ENCODE assay signal across 17 cellular contexts in genomic region chr1:31790140-31790539, GRCh38. TPM values are rescaled to one million over a fixed set of nuclear protein-coding genes. Genes with fewer than 3 reads are reported as not detected.
DNase-seq lines count a peak whose midpoint lies in the region; ATAC-seq and TF ChIP-seq lines count a peak whose summit lies in the region.
"Had no signal": no experiment of that assay in that cellular context is flagged by ENCODE, and none has a peak within 500 bp of the region (broad histone marks: within the 10 kb centered on the region; RNA-seq: fewer than 3 reads in every experiment).

No MANE protein-coding gene starts in this region.

- H3K27me3 Mint-ChIP-seq in activated naive CD8-positive, alpha-beta T cell treated with anti-CD3 and anti-CD28 coated beads, Interleukin-2, amount 10 ng/mL, durations not matched to agents 7 days and 5 days = no peaks in the 10 kb centered on the region
- no peaks in the 10 kb centered on the region for H3K27me3 Mint-ChIP-seq in activated naive CD8-positive, alpha-beta T cell treated with anti-CD3 and anti-CD28 coated beads, Interleukin-2, amount 50 U/mL, for 24 hours
- no peaks in the 10 kb centered on the region for H3K27me3 Mint-ChIP-seq in activated T-helper 17 cell treated with anti-CD3 and anti-CD28 coated beads, Interleukin-2, amount 50 U/mL, for 72 hours

- no peak overlapping the region for H3K4me2 ChIP-seq in mesenchymal stem cell (ENCODE audit: low read length, poor library complexity, severe bottlenecking)
- H3K4me2 ChIP-seq in trophoblast cell (ENCODE audit: low read length) = no peak overlapping the region

- no peaks in the 10 kb centered on the region for H3K36me3 Mint-ChIP-seq in activated naive CD8-positive, alpha-beta T cell treated with anti-CD3 and anti-CD28 coated beads, Interleukin-2, amount 10 ng/mL, durations not matched to agents 7 days and 5 days
- H3K36me3 Mint-ChIP-seq in activated naive CD8-positive, alpha-beta T cell treated with anti-CD3 and anti-CD28 coated beads, Interleukin-2, amount 50 U/mL, for 24 hours (ENCODE audit: low read depth) = no peaks in the 10 kb centered on the region
- no peaks in the 10 kb centered on the region for H3K36me3 Mint-ChIP-seq in activated T-helper 17 cell treated with anti-CD3 and anti-CD28 coated beads, Interleukin-2, amount 50 U/mL, for 72 hours (ENCODE audit: low read depth)

- no peak overlapping the region for H3K4ac ChIP-seq in mesenchymal stem cell (ENCODE audit: low read depth in 1 of 2, low read length in 2 of 2)
- no peak overlapping the region for H3K4ac ChIP-seq in trophoblast cell (ENCODE audit: low read depth, low read length)

- H3K27ac Mint-ChIP-seq in activated naive CD8-positive, alpha-beta T cell treated with anti-CD3 and anti-CD28 coated beads, Interleukin-2, amount 10 ng/mL, durations not matched to agents 7 days and 5 days = no peak overlapping the region
- H3K27ac Mint-ChIP-seq in activated naive CD8-positive, alpha-beta T cell treated with anti-CD3 and anti-CD28 coated beads, Interleukin-2, amount 50 U/mL, for 24 hours = no peak overlapping the region
- no peak overlapping the region for H3K27ac Mint-ChIP-seq in activated T-helper 17 cell treated with anti-CD3 and anti-CD28 coated beads, Interleukin-2, amount 50 U/mL, for 72 hours
- H3K27ac Mint-ChIP-seq: activated B cell treated with CpG ODN at 0.5 μM for 24 hours; dendritic cell treated with granulocyte-macrophage colony-stimulating factor and Interleukin-4, amounts not matched to agents 40 ng/mL and 50 ng/mL, for 4 days had no signal

- H3K79me2 ChIP-seq in trophoblast cell (ENCODE audit: control insufficient read depth, insufficient read depth, low read length, poor library complexity) = peaks cover 2% of the 10 kb centered on the region

- H2BK120ac ChIP-seq in mesenchymal stem cell (ENCODE audit: low read depth, low read length) (no peak overlapping the region), trophoblast cell (ENCODE audit: insufficient read depth, low read length, poor library complexity) (no peak overlapping the region)

- 84% methylated on average over 3 of the region's 3 CpGs for WGBS in mesenchymal stem cell
- no CpG with 5 or more reads among the region's 3 CpGs for WGBS in trophoblast cell (ENCODE audit: extremely low coverage, insufficient coverage, insufficient read length)

- H4K12ac ChIP-seq in trophoblast cell (ENCODE audit: low read depth, low read length) = no peak overlapping the region

- H2BK15ac ChIP-seq in mesenchymal stem cell (ENCODE audit: low read depth, poor library complexity, severe bottlenecking) = no peak overlapping the region

- no peak for ATAC-seq in activated naive CD8-positive, alpha-beta T cell treated with anti-CD3 and anti-CD28 coated beads, Interleukin-2, amount 10 ng/mL, durations not matched to agents 7 days and 5 days (ENCODE audit: low read depth)
- no peak for ATAC-seq in activated naive CD8-positive, alpha-beta T cell treated with anti-CD3 and anti-CD28 coated beads, Interleukin-2, amount 50 U/mL, for 24 hours
- no peak for ATAC-seq in activated T-helper 17 cell treated with anti-CD3 and anti-CD28 coated beads, Interleukin-2, amount 50 U/mL, for 72 hours (replicated peaks)
- no peak for ATAC-seq in upper lobe of right lung
- ATAC-seq: psoas muscle had no signal

- no peak overlapping the region for H3K18ac ChIP-seq in mesenchymal stem cell (ENCODE audit: low read depth in 1 of 2, low read length in 2 of 2)
- no peak overlapping the region for H3K18ac ChIP-seq in trophoblast cell (ENCODE audit: low read length)

- no peaks in the 10 kb centered on the region for H3K9me3 Mint-ChIP-seq in activated naive CD8-positive, alpha-beta T cell treated with anti-CD3 and anti-CD28 coated beads, Interleukin-2, amount 10 ng/mL, durations not matched to agents 7 days and 5 days
- H3K9me3 Mint-ChIP-seq in activated naive CD8-positive, alpha-beta T cell treated with anti-CD3 and anti-CD28 coated beads, Interleukin-2, amount 50 U/mL, for 24 hours = no peaks in the 10 kb centered on the region
- H3K9me3 Mint-ChIP-seq in activated T-helper 17 cell treated with anti-CD3 and anti-CD28 coated beads, Interleukin-2, amount 50 U/mL, for 72 hours = no peaks in the 10 kb centered on the region
- H3K9me3 Mint-ChIP-seq: activated B cell treated with CpG ODN at 0.5 μM for 24 hours; dendritic cell treated with granulocyte-macrophage colony-stimulating factor and Interleukin-4, amounts not matched to agents 40 ng/mL and 50 ng/mL, for 4 days had no signal

- intact Hi-C loops in upper lobe of right lung (cut with DNase I) = no loop called here

- no peak overlapping the region for H2BK12ac ChIP-seq in mesenchymal stem cell (ENCODE audit: low read length in 2 of 2)
- no peak overlapping the region for H2BK12ac ChIP-seq in trophoblast cell (ENCODE audit: low read length)

- peak overlapping the region; percentile 33 for H3K4me3 Mint-ChIP-seq in activated naive CD8-positive, alpha-beta T cell treated with anti-CD3 and anti-CD28 coated beads, Interleukin-2, amount 10 ng/mL, durations not matched to agents 7 days and 5 days
- H3K4me3 Mint-ChIP-seq in activated naive CD8-positive, alpha-beta T cell treated with anti-CD3 and anti-CD28 coated beads, Interleukin-2, amount 50 U/mL, for 24 hours = no peak overlapping the region
- peak overlapping the region; percentile 89 for H3K4me3 Mint-ChIP-seq in activated T-helper 17 cell treated with anti-CD3 and anti-CD28 coated beads, Interleukin-2, amount 50 U/mL, for 72 hours
- H3K4me3 Mint-ChIP-seq: dendritic cell treated with granulocyte-macrophage colony-stimulating factor and Interleukin-4, amounts not matched to agents 40 ng/mL and 50 ng/mL, for 4 days had no signal

- peaks cover 14% of the 10 kb centered on the region for H3K4me1 Mint-ChIP-seq in activated naive CD8-positive, alpha-beta T cell treated with anti-CD3 and anti-CD28 coated beads, Interleukin-2, amount 10 ng/mL, durations not matched to agents 7 days and 5 days
- peaks cover 9% of the 10 kb centered on the region for H3K4me1 Mint-ChIP-seq in activated naive CD8-positive, alpha-beta T cell treated with anti-CD3 and anti-CD28 coated beads, Interleukin-2, amount 50 U/mL, for 24 hours
- H3K4me1 Mint-ChIP-seq in activated T-helper 17 cell treated with anti-CD3 and anti-CD28 coated beads, Interleukin-2, amount 50 U/mL, for 72 hours = peaks cover 8% of the 10 kb centered on the region

- H3K27ac ChIP-seq in mesenchymal stem cell (ENCODE audit: low read length, poor library complexity, severe bottlenecking) (no peak overlapping the region), upper lobe of right lung (no peak overlapping the region), trophoblast cell (ENCODE audit: low read depth, low read length) (no peak overlapping the region)
- H3K27ac ChIP-seq: esophagus muscularis mucosa, psoas muscle had no signal

- H3K36me3 ChIP-seq in mesenchymal stem cell (ENCODE audit: control insufficient read depth in 1 of 2, insufficient read depth in 2 of 2, low read depth in 1 of 2, low read length in 2 of 2) = peaks cover 6 to 14% of the 10 kb centered on the region in 2 experiments
- H3K36me3 ChIP-seq in upper lobe of right lung = no peaks in the 10 kb centered on the region
- H3K36me3 ChIP-seq in trophoblast cell (ENCODE audit: control insufficient read depth in 1 of 2, insufficient read depth in 2 of 2, low read length in 2 of 2) = no peaks in the 10 kb centered on the region
- H3K36me3 ChIP-seq: esophagus muscularis mucosa, stomach had no signal

- POLR2A ChIA-PET in activated naive CD8-positive, alpha-beta T cell treated with anti-CD3 and anti-CD28 coated beads, Interleukin-2, amount 10 ng/mL, durations not matched to agents 7 days and 5 days (lab: Charles Lee) = interaction anchor here (1.1 kb wide), 1 partner anchor 10 kb away, joined by 4 read pairs; no protein-coding TSS in a partner anchor

- H3K79me1 ChIP-seq in mesenchymal stem cell (replicated peaks; ENCODE audit: low read length, poor library complexity, severe bottlenecking) = peaks cover 2% of the 10 kb centered on the region
- H3K79me1 ChIP-seq in trophoblast cell (ENCODE audit: low read length) = peaks cover 3% of the 10 kb centered on the region

- no peak overlapping the region for H3K23ac ChIP-seq in mesenchymal stem cell (ENCODE audit: low read length in 2 of 2)
- H3K23ac ChIP-seq in trophoblast cell (ENCODE audit: low read length) = no peak overlapping the region

- H3K9me3 ChIP-seq in mesenchymal stem cell (ENCODE audit: control insufficient read depth, low read length) = no peaks in the 10 kb centered on the region
- H3K9me3 ChIP-seq in upper lobe of right lung = no peaks in the 10 kb centered on the region
- peaks cover 2% of the 10 kb centered on the region for H3K9me3 ChIP-seq in trophoblast cell (ENCODE audit: insufficient read depth, low read depth, low read length)
- H3K9me3 ChIP-seq: esophagus muscularis mucosa, psoas muscle, stomach had no signal

- H3K27me3 ChIP-seq in mesenchymal stem cell (ENCODE audit: control insufficient read depth in 1 of 2, insufficient read depth in 1 of 2, low read length in 2 of 2) (no peaks in the 10 kb centered on the region), upper lobe of right lung (no peaks in the 10 kb centered on the region), trophoblast cell (ENCODE audit: insufficient read depth, low read length) (no peaks in the 10 kb centered on the region)

- H2AK5ac ChIP-seq in mesenchymal stem cell (ENCODE audit: low read length, severe bottlenecking) (no peak overlapping the region), trophoblast cell (ENCODE audit: low read length) (no peak overlapping the region)

- TF ChIP-seq CTCF in upper lobe of right lung (IDR thresholded peaks at IDR 0.05) = no peak

- H4K8ac ChIP-seq in mesenchymal stem cell (ENCODE audit: low read length) (no peak overlapping the region), trophoblast cell (ENCODE audit: low read depth, low read length) (no peak overlapping the region)

- H3K14ac ChIP-seq in mesenchymal stem cell (ENCODE audit: low read length in 2 of 2) (no peak overlapping the region), trophoblast cell (ENCODE audit: low read length) (no peak overlapping the region)

- H3K9ac ChIP-seq in mesenchymal stem cell (ENCODE audit: low read length) = peak overlapping the region; percentile 74
- no peak overlapping the region for H3K9ac ChIP-seq in trophoblast cell (ENCODE audit: low read length)

- DNase-seq in activated naive CD8-positive, alpha-beta T cell treated with anti-CD3 and anti-CD28 coated beads, Interleukin-2, amount 10 ng/mL, durations not matched to agents 7 days and 5 days = peak; percentile 19
- no peak for DNase-seq in activated naive CD8-positive, alpha-beta T cell treated with anti-CD3 and anti-CD28 coated beads, Interleukin-2, amount 50 U/mL, for 24 hours
- DNase-seq in mesenchymal stem cell = no peak
- DNase-seq in upper lobe of right lung = peak; percentile 57
- DNase-seq in AG08396 (ENCODE audit: low spot score) = no peak
- DNase-seq in trophoblast cell = no peak
- no peak for DNase-seq in DMS153 treated with DMSO at 0.1 percent for 48 hours (lab: John Stamatoyannopoulos, UW; ENCODE audit: unreplicated experiment)
- DNase-seq: activated B cell treated with CpG ODN at 0.5 μM for 24 hours; GF-D8; midbrain; NCI-H526; stimulated activated CD4-positive, alpha-beta T cell treated with anti-CD3 and anti-CD28 coated beads, Interleukin-12 subunit alpha, Interleukin-12 subunit beta, amount 100 ng/mL, for 4 hours; stomach had no signal

- H2BK5ac ChIP-seq in mesenchymal stem cell (ENCODE audit: low read depth, low read length, poor library complexity, severe bottlenecking) (no peak overlapping the region), trophoblast cell (ENCODE audit: low read depth, low read length, poor library complexity) (no peak overlapping the region)

- peaks cover 8% of the 10 kb centered on the region for H3K4me1 ChIP-seq in mesenchymal stem cell (ENCODE audit: control insufficient read depth, insufficient read depth, low read depth, low read length)
- H3K4me1 ChIP-seq in upper lobe of right lung = peaks cover 3% of the 10 kb centered on the region
- peaks cover 5 to 8% of the 10 kb centered on the region in 2 experiments for H3K4me1 ChIP-seq in trophoblast cell (ENCODE audit: control insufficient read depth in 1 of 2, insufficient read depth in 2 of 2, low read length in 2 of 2)

- H4K91ac ChIP-seq in mesenchymal stem cell (ENCODE audit: low read length) = no peak overlapping the region
- no peak overlapping the region for H4K91ac ChIP-seq in trophoblast cell (ENCODE audit: low read depth, low read length)

- H2AFZ ChIP-seq in mesenchymal stem cell (ENCODE audit: low read depth, low read length) = no peak overlapping the region
- H2AFZ ChIP-seq in trophoblast cell (ENCODE audit: insufficient read depth, low read length, poor library complexity) = no peak overlapping the region

- no peak overlapping the region for H3K4me3 ChIP-seq in mesenchymal stem cell (ENCODE audit: insufficient read depth in 1 of 2, low read depth in 1 of 2, low read length in 2 of 2)
- H3K4me3 ChIP-seq in upper lobe of right lung = no peak overlapping the region
- no peak overlapping the region for H3K4me3 ChIP-seq in trophoblast cell (ENCODE audit: low read depth, low read length)
- H3K4me3 ChIP-seq: esophagus muscularis mucosa, stomach had no signal

RNA-seq across cellular contexts. Expression of gene SPOCD1, which starts 25.7 kb away (rescaled TPM):
- total RNA-seq in activated naive CD8-positive, alpha-beta T cell treated with anti-CD3 and anti-CD28 coated beads, Interleukin-2, amount 10 ng/mL, durations not matched to agents 7 days and 5 days = under 1 TPM; 0.34 to 0.36 TPM
- total RNA-seq in activated T-helper 17 cell treated with anti-CD3 and anti-CD28 coated beads, Interleukin-2, amount 50 U/mL, for 72 hours = 1 to 10 TPM in 1 of 2 donors, under 1 TPM in 1; 0.84 to 1.8 TPM
- 20.4 TPM for polyA plus RNA-seq in mesenchymal stem cell (2013, experiment 1 of 2)
- polyA plus RNA-seq in mesenchymal stem cell (2013, experiment 2 of 2) = 20.7 TPM
- total RNA-seq in upper lobe of right lung = 31.4 TPM
- 0.83 and 0.87 TPM in 2 replicates for polyA plus RNA-seq in trophoblast cell (2013)
- total RNA-seq: activated B cell treated with CpG ODN at 0.5 μM for 24 hours had no signal

RNA-seq across cellular contexts. Expression of gene ADGRB2, which starts 26.0 kb away (rescaled TPM):
- total RNA-seq in activated naive CD8-positive, alpha-beta T cell treated with anti-CD3 and anti-CD28 coated beads, Interleukin-2, amount 10 ng/mL, durations not matched to agents 7 days and 5 days = under 1 TPM; 0.74 to 0.75 TPM
- total RNA-seq in activated T-helper 17 cell treated with anti-CD3 and anti-CD28 coated beads, Interleukin-2, amount 50 U/mL, for 72 hours = 1 to 10 TPM in 1 of 2 donors, under 1 TPM in 1; 0.24 to 4.5 TPM
- 6.1 TPM for polyA plus RNA-seq in mesenchymal stem cell (2013, experiment 1 of 2)
- polyA plus RNA-seq in mesenchymal stem cell (2013, experiment 2 of 2) = 5.3 TPM
- 0.69 TPM for total RNA-seq in upper lobe of right lung
- polyA plus RNA-seq in trophoblast cell (2013) = 9.6 and 10.2 TPM in 2 replicates

Comparison
In these comparisons a context has a peak if more than half of its experiments do, and no peak if none do; other contexts are left out.
1. DNase-seq: peak in activated naive CD8-positive, alpha-beta T cell treated with anti-CD3 and anti-CD28 coated beads, Interleukin-2, amount 10 ng/mL, durations not matched to agents 7 days and 5 days (single experiment) and upper lobe of right lung (single experiment); none in activated naive CD8-positive, alpha-beta T cell treated with anti-CD3 and anti-CD28 coated beads, Interleukin-2, amount 50 U/mL, for 24 hours (single experiment), mesenchymal stem cell (single experiment), AG08396 (single experiment), trophoblast cell (0 of 2) and DMS153 treated with DMSO at 0.1 percent for 48 hours (single experiment).
2. RNA of gene SPOCD1, which starts 25.7 kb away (total RNA-seq): 31.4 TPM in upper lobe of right lung (single experiment); 0.84 to 1.8 TPM in activated T-helper 17 cell treated with anti-CD3 and anti-CD28 coated beads, Interleukin-2, amount 50 U/mL, for 72 hours and 0.34 to 0.36 TPM in activated naive CD8-positive, alpha-beta T cell treated with anti-CD3 and anti-CD28 coated beads, Interleukin-2, amount 10 ng/mL, durations not matched to agents 7 days and 5 days; every median in the first group is over 10 times any median in the second.